ENCODE assay signal across 9 cellular contexts in the genomic region with DNA sequence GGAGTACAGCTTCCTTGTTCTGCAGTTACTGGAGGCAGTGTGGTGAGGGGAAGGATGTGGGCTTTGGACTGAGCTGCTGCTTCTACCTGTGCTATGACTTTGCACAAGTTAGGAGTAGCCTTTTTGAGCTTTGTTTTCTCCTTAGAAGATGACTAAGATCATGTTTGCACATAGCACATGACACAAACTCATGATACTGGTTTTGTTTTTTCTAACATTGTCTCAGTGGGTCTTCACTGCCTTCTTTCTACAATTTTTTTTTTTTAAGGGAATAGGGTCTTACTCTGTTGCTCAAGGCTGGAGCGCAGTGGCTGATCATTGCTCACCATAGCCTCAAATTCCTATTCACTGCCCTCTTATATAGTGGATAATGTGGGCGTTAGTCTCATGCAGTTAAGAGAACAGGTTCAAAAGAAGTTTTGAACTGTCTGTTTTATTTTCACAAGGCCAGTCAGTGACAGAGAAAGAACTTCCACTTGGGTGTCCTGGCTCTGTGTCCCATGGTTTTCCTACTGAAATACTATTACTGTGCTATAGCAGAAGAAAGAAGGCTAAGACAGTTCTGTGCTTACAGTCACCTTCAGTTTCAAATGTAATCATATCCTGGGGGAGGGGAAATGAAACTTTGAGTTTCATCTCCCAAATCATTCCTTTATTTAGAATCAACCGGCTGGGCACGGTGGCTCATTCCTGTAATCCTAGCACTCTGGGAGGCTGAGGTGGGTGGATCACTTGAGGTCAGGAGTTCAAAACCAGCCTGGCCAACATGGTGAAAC.
A peak's percentile ranks its signal among the peaks of the same experiment; 100 is the strongest.
DNase-seq lines count a peak whose midpoint lies in the region; ATAC-seq and TF ChIP-seq lines count a peak whose summit lies in the region.
"Had no signal": no experiment of that assay in that cellular context is flagged by ENCODE, and none has a peak within 500 bp of the region (broad histone marks: within the 10 kb centered on the region; RNA-seq: fewer than 3 reads in every experiment).

No MANE protein-coding gene starts in this region.

- H3K36me3 Mint-ChIP-seq in MCF 10A (ENCODE audit: insufficient read depth, unreplicated experiment) = no peaks in the 10 kb centered on the region
- H3K36me3 Mint-ChIP-seq in activated T-helper 17 cell treated with anti-CD3 and anti-CD28 coated beads, Interleukin-2, amount 50 U/mL, for 72 hours (ENCODE audit: low read depth) = no peaks in the 10 kb centered on the region

- H3K4me1 Mint-ChIP-seq in MCF 10A (ENCODE audit: insufficient read depth, unreplicated experiment) = peaks cover 16% of the 10 kb centered on the region
- peaks cover 51% of the 10 kb centered on the region for H3K4me1 Mint-ChIP-seq in activated T-helper 17 cell treated with anti-CD3 and anti-CD28 coated beads, Interleukin-2, amount 50 U/mL, for 72 hours

- H3K9me3 ChIP-seq in mammary epithelial cell (replicated peaks; ENCODE audit: insufficient read depth, low read length) = no peaks in the 10 kb centered on the region

- H3K4me2 ChIP-seq in mammary epithelial cell (ENCODE audit: insufficient read depth, low read depth, low read length) = no peak overlapping the region

- H3K79me2 ChIP-seq in mammary epithelial cell (ENCODE audit: insufficient read depth, low read length) = peaks cover 15% of the 10 kb centered on the region

- intact Hi-C loops in mammary epithelial cell (cut with micrococcal nuclease) = no loop called here
- intact Hi-C loops in MCF 10A (cut with micrococcal nuclease) = no loop called here
- intact Hi-C loops in Right ventricle myocardium superior (cut with DNase I) = no loop called here

- dilution Hi-C loops in mammary epithelial cell (cut with HindIII; ENCODE audit: low sequenced_read_pairs) = no loop called here

- no peaks in the 10 kb centered on the region for H3K27me3 Mint-ChIP-seq in MCF 10A (ENCODE audit: insufficient read depth, unreplicated experiment)
- H3K27me3 Mint-ChIP-seq in activated T-helper 17 cell treated with anti-CD3 and anti-CD28 coated beads, Interleukin-2, amount 50 U/mL, for 72 hours = no peaks in the 10 kb centered on the region

- H4K20me1 ChIP-seq in mammary epithelial cell (ENCODE audit: insufficient read depth, low read length) = no peaks in the 10 kb centered on the region

- H3K36me3 ChIP-seq in mammary epithelial cell (ENCODE audit: insufficient read depth, low read length) = no peaks in the 10 kb centered on the region
- H3K36me3 ChIP-seq in urinary bladder (ENCODE audit: insufficient read depth) = no peaks in the 10 kb centered on the region

- no peak for TF ChIP-seq CTCF in mammary epithelial cell (conservative IDR thresholded peaks at IDR 0.05 in 1 of 2, IDR thresholded peaks at IDR 0.05 in 1 of 2; ENCODE audit: extremely low read depth in 1 of 2, insufficient read depth in 1 of 2, low read depth in 1 of 2, low read length in 2 of 2)
- no peak for TF ChIP-seq CTCF in MCF 10A (IDR thresholded peaks at IDR 0.05; ENCODE audit: unreplicated experiment)

- no peaks in the 10 kb centered on the region for H3K9me3 Mint-ChIP-seq in MCF 10A (ENCODE audit: unreplicated experiment)
- H3K9me3 Mint-ChIP-seq in activated T-helper 17 cell treated with anti-CD3 and anti-CD28 coated beads, Interleukin-2, amount 50 U/mL, for 72 hours = no peaks in the 10 kb centered on the region

- no peak overlapping the region for H3K4me3 Mint-ChIP-seq in MCF 10A (ENCODE audit: unreplicated experiment)
- peak overlapping the region; percentile 78 for H3K4me3 Mint-ChIP-seq in activated T-helper 17 cell treated with anti-CD3 and anti-CD28 coated beads, Interleukin-2, amount 50 U/mL, for 72 hours

- no peak overlapping the region for H3K27ac Mint-ChIP-seq in MCF 10A (ENCODE audit: low read depth, unreplicated experiment)
- peak overlapping the region; percentile 92 for H3K27ac Mint-ChIP-seq in activated T-helper 17 cell treated with anti-CD3 and anti-CD28 coated beads, Interleukin-2, amount 50 U/mL, for 72 hours

- in situ Hi-C loops in mammary epithelial cell (cut with MboI; ENCODE audit: low sequenced_read_pairs in 2 of 2) = no loop called here

- POLR2A ChIA-PET in MCF 10A (lab: Yijun Ruan, JAX) = interaction anchor here (0.5 to 0.7 kb wide), 3 partner anchors 10 to 153 kb away, joined by 3 to 4 read pairs (median 4); no protein-coding TSS in a partner anchor

- BruUV-seq in mammary epithelial cell (replicated peaks; lab: Mats Ljungman, UMichigan) (no TSS peak), MCF 10A (replicated peaks; lab: Mats Ljungman, UMichigan) (no TSS peak)

- peak; percentile 62 for ATAC-seq in HG03135 (IDR thresholded peaks at IDR 0.05; ENCODE audit: unreplicated experiment)
- peak; percentile 93 for ATAC-seq in activated T-helper 17 cell treated with anti-CD3 and anti-CD28 coated beads, Interleukin-2, amount 50 U/mL, for 72 hours (replicated peaks)
- ATAC-seq in Right ventricle myocardium superior (ENCODE audit: poor library complexity) = no peak
- ATAC-seq: Right ventricle myocardium inferior had no signal

- H3K27me3 ChIP-seq in mammary epithelial cell (ENCODE audit: insufficient read depth, low read length) = no peaks in the 10 kb centered on the region

- no peak overlapping the region for H3K9ac ChIP-seq in mammary epithelial cell (ENCODE audit: insufficient read depth, low read length)

- H2AFZ ChIP-seq in mammary epithelial cell (ENCODE audit: low read depth, low read length) = no peak overlapping the region

- DNase-seq in mammary epithelial cell = peak; percentile 56
- no peak for DNase-seq in MCF 10A (ENCODE audit: unreplicated experiment)
- no peak for DNase-seq in Right ventricle myocardium superior
- DNase-seq in C1 segment of cervical spinal cord (lab: John Stamatoyannopoulos, UW) = no peak
- no peak for DNase-seq in anterior cingulate cortex (lab: John Stamatoyannopoulos, UW)

- peak overlapping the region; percentile 1 for H3K27ac ChIP-seq in mammary epithelial cell (ENCODE audit: insufficient read depth, low read depth, low read length)
- H3K27ac ChIP-seq in urinary bladder (ENCODE audit: low read depth) = peak overlapping the region; percentile 65

- H3K4me1 ChIP-seq in mammary epithelial cell (ENCODE audit: insufficient read depth, low read length) (peaks cover 13% of the 10 kb centered on the region), urinary bladder (ENCODE audit: insufficient read depth) (no peaks in the 10 kb centered on the region)

- CTCF ChIA-PET in mammary epithelial cell (lab: Charles Lee; ENCODE audit: low non-redundant PET) = no interaction called here
- CTCF ChIA-PET in MCF 10A (lab: Yijun Ruan, JAX) = interaction anchor here (0.6 to 0.7 kb wide), 3 partner anchors 8 to 18 kb away, joined by 3 to 4 read pairs (median 4); no protein-coding TSS in a partner anchor

- 91% methylated on average over 4 of the region's 4 CpGs for WGBS in mammary epithelial cell (ENCODE audit: low coverage, missing lambda C conversion rate)
- 72% methylated on average over 4 of the region's 4 CpGs for WGBS in urinary bladder

- H3K4me3 ChIP-seq in mammary epithelial cell (replicated peaks in 1 of 3; ENCODE audit: insufficient read depth in 1 of 3, low read depth in 2 of 3, low read length in 3 of 3) (no peak overlapping the region), urinary bladder (ENCODE audit: low read depth, low read length) (no peak overlapping the region)
